Comparison of ENCODE assay signal across 2 cellular contexts in genomic region chr6:17418281-17419188, GRCh38.
TF ChIP-seq lines count a peak whose summit lies in the region.

No MANE protein-coding gene starts in this region.

TF ChIP-seq in GM23338, 12 proteins besides CTCF, POLR2A, EP300 and RAD21:
- TF ChIP-seq, protein P1, sequence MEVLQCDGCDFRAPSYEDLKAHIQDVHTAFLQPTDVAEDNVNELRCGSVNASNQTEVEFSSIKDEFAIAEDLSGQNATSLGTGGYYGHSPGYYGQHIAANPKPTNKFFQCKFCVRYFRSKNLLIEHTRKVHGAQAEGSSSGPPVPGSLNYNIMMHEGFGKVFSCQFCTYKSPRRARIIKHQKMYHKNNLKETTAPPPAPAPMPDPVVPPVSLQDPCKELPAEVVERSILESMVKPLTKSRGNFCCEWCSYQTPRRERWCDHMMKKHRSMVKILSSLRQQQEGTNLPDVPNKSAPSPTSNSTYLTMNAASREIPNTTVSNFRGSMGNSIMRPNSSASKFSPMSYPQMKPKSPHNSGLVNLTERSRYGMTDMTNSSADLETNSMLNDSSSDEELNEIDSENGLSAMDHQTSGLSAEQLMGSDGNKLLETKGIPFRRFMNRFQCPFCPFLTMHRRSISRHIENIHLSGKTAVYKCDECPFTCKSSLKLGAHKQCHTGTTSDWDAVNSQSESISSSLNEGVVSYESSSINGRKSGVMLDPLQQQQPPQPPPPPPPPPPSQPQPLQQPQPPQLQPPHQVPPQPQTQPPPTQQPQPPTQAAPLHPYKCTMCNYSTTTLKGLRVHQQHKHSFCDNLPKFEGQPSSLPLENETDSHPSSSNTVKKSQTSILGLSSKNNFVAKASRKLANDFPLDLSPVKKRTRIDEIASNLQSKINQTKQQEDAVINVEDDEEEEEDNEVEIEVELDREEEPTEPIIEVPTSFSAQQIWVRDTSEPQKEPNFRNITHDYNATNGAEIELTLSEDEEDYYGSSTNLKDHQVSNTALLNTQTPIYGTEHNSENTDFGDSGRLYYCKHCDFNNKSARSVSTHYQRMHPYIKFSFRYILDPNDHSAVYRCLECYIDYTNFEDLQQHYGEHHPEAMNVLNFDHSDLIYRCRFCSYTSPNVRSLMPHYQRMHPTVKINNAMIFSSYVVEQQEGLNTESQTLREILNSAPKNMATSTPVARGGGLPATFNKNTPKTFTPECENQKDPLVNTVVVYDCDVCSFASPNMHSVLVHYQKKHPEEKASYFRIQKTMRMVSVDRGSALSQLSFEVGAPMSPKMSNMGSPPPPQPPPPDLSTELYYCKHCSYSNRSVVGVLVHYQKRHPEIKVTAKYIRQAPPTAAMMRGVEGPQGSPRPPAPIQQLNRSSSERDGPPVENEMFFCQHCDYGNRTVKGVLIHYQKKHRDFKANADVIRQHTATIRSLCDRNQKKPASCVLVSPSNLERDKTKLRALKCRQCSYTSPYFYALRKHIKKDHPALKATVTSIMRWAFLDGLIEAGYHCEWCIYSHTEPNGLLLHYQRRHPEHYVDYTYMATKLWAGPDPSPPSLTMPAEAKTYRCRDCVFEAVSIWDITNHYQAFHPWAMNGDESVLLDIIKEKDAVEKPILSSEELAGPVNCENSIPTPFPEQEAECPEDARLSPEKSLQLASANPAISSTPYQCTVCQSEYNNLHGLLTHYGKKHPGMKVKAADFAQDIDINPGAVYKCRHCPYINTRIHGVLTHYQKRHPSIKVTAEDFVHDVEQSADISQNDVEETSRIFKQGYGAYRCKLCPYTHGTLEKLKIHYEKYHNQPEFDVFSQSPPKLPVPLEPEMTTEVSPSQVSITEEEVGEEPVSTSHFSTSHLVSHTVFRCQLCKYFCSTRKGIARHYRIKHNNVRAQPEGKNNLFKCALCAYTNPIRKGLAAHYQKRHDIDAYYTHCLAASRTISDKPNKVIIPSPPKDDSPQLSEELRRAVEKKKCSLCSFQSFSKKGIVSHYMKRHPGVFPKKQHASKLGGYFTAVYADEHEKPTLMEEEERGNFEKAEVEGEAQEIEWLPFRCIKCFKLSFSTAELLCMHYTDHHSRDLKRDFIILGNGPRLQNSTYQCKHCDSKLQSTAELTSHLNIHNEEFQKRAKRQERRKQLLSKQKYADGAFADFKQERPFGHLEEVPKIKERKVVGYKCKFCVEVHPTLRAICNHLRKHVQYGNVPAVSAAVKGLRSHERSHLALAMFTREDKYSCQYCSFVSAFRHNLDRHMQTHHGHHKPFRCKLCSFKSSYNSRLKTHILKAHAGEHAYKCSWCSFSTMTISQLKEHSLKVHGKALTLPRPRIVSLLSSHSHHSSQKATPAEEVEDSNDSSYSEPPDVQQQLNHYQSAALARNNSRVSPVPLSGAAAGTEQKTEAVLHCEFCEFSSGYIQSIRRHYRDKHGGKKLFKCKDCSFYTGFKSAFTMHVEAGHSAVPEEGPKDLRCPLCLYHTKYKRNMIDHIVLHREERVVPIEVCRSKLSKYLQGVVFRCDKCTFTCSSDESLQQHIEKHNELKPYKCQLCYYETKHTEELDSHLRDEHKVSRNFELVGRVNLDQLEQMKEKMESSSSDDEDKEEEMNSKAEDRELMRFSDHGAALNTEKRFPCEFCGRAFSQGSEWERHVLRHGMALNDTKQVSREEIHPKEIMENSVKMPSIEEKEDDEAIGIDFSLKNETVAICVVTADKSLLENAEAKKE (CRISPR knock-in tag; IDR thresholded peaks at IDR 0.05), result no peak
- TF ChIP-seq ZNF114 (CRISPR knock-in tag; IDR thresholded peaks at IDR 0.05), result no peak
- TF ChIP-seq EZH2 (IDR thresholded peaks at IDR 0.05; ENCODE audit: low read depth, unreplicated experiment), result no peak
- no peak for TF ChIP-seq CREB1 (CRISPR knock-in tag; IDR thresholded peaks at IDR 0.05; ENCODE audit: low read depth)
- TF ChIP-seq, protein P2, sequence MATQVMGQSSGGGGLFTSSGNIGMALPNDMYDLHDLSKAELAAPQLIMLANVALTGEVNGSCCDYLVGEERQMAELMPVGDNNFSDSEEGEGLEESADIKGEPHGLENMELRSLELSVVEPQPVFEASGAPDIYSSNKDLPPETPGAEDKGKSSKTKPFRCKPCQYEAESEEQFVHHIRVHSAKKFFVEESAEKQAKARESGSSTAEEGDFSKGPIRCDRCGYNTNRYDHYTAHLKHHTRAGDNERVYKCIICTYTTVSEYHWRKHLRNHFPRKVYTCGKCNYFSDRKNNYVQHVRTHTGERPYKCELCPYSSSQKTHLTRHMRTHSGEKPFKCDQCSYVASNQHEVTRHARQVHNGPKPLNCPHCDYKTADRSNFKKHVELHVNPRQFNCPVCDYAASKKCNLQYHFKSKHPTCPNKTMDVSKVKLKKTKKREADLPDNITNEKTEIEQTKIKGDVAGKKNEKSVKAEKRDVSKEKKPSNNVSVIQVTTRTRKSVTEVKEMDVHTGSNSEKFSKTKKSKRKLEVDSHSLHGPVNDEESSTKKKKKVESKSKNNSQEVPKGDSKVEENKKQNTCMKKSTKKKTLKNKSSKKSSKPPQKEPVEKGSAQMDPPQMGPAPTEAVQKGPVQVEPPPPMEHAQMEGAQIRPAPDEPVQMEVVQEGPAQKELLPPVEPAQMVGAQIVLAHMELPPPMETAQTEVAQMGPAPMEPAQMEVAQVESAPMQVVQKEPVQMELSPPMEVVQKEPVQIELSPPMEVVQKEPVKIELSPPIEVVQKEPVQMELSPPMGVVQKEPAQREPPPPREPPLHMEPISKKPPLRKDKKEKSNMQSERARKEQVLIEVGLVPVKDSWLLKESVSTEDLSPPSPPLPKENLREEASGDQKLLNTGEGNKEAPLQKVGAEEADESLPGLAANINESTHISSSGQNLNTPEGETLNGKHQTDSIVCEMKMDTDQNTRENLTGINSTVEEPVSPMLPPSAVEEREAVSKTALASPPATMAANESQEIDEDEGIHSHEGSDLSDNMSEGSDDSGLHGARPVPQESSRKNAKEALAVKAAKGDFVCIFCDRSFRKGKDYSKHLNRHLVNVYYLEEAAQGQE (IDR thresholded peaks at IDR 0.05; ENCODE audit: unreplicated experiment), result no peak
- TF ChIP-seq JUNB (IDR thresholded peaks at IDR 0.05; ENCODE audit: unreplicated experiment), result no peak

TF ChIP-seq in SK-N-SH, 30 proteins besides CTCF, POLR2A, EP300 and RAD21 (continued from another document):
- TF ChIP-seq FOSL2 (IDR thresholded peaks at IDR 0.05; ENCODE audit: borderline replicate concordance, low read depth), result no peak
- no peak for TF ChIP-seq ZBTB33 (IDR thresholded peaks at IDR 0.05; ENCODE audit: borderline replicate concordance, low read depth)
- no peak for TF ChIP-seq FOXM1 (IDR thresholded peaks at IDR 0.05; ENCODE audit: low read depth)
- TF ChIP-seq FOXJ3 (CRISPR knock-in tag; IDR thresholded peaks at IDR 0.05), result no peak
- TF ChIP-seq NFIC (IDR thresholded peaks at IDR 0.05; ENCODE audit: borderline replicate concordance), result no peak
- TF ChIP-seq SMC3 (IDR thresholded peaks at IDR 0.05; ENCODE audit: low read depth, low read length), result no peak
- no peak for TF ChIP-seq MXI1 (IDR thresholded peaks at IDR 0.05; ENCODE audit: low read depth, low read length)
- TF ChIP-seq TAF1 (IDR thresholded peaks at IDR 0.05; ENCODE audit: borderline replicate concordance, low read depth, low read length), result no peak
- TF ChIP-seq JUND (IDR thresholded peaks at IDR 0.05), result no peak
